8 cellular contexts compared by ENCODE assay signal in genomic region chr10:102452672-102453340, GRCh38. TPM values are rescaled to one million over a fixed set of nuclear protein-coding genes. Genes with fewer than 3 reads are reported as not detected.
DNase-seq lines count a peak whose midpoint lies in the region; TF ChIP-seq lines count a peak whose summit lies in the region.

No MANE protein-coding gene starts in this region.

- peak overlapping the region; percentile 41 for H3K27ac ChIP-seq in 22Rv1
- peak overlapping the region; percentile 62 for H3K27ac ChIP-seq in KMS-11
- peak overlapping the region; percentile 77 for H3K27ac ChIP-seq in smooth muscle cell (ENCODE audit: low read depth)

- H2AFZ ChIP-seq in KMS-11 (ENCODE audit: low read depth) = no peak overlapping the region
- H2AFZ ChIP-seq in smooth muscle cell (ENCODE audit: low read depth) = no peak overlapping the region

- 31% methylated on average over 3 of the region's 3 CpGs for WGBS in smooth muscle cell (ENCODE audit: low lambda C conversion rate)

- no peaks in the 10 kb centered on the region for H3K9me3 ChIP-seq in smooth muscle cell (replicated peaks; ENCODE audit: low read depth)

- peak; percentile 74 for DNase-seq in activated T-cell treated with anti-CD3 and anti-CD28 coated beads for 48 hours (ENCODE audit: low read depth)
- peak; percentile 64 for DNase-seq in fibroblast of the aortic adventitia (ENCODE audit: low read depth)
- DNase-seq in smooth muscle cell (lab: John Stamatoyannopoulos, UW; ENCODE audit: unreplicated experiment) = no peak
- DNase-seq in NCI-H1930 (lab: John Stamatoyannopoulos, UW) = no peak
- no peak for DNase-seq in effector CD8-positive, alpha-beta T cell (lab: John Stamatoyannopoulos, UW)
- no peak for DNase-seq in NCI-H2107 (lab: John Stamatoyannopoulos, UW)

- H3F3A ChIP-seq in smooth muscle cell (ENCODE audit: low read depth) = peaks cover 25% of the 10 kb centered on the region

- H3K4me3 ChIP-seq in KMS-11 (IDR thresholded peaks at IDR 0.05; ENCODE audit: insufficient read depth, low read depth, low read length) = no peak overlapping the region
- no peak overlapping the region for H3K4me3 ChIP-seq in fibroblast of the aortic adventitia (ENCODE audit: low read depth, low read length)
- H3K4me3 ChIP-seq in smooth muscle cell = no peak overlapping the region

- H3K9ac ChIP-seq in KMS-11 (no peak overlapping the region; the same call in 1 of the 2 replicates), smooth muscle cell (ENCODE audit: low read depth) (peak overlapping the region; percentile 8)

- H3K4me1 ChIP-seq in KMS-11 (ENCODE audit: low read depth, poor library complexity, severe bottlenecking) (peaks cover 36% of the 10 kb centered on the region), smooth muscle cell (ENCODE audit: low read depth) (peaks cover 21% of the 10 kb centered on the region)

- TF ChIP-seq CTCF in 22Rv1 (IDR thresholded peaks at IDR 0.05) (no peak), KMS-11 (conservative IDR thresholded peaks at IDR 0.05; ENCODE audit: low read depth, low read length) (no peak), fibroblast of the aortic adventitia (IDR thresholded peaks at IDR 0.05; ENCODE audit: insufficient read depth, low read length) (no peak), smooth muscle cell (IDR thresholded peaks at IDR 0.05; ENCODE audit: borderline replicate concordance, insufficient read depth, poor library complexity, severe bottlenecking) (no peak)

- H3K79me2 ChIP-seq in KMS-11 (ENCODE audit: insufficient read depth, low read depth) (peaks cover 14% of the 10 kb centered on the region), smooth muscle cell (ENCODE audit: low read depth) (no peaks in the 10 kb centered on the region)

- no peaks in the 10 kb centered on the region for H3K36me3 ChIP-seq in KMS-11 (ENCODE audit: insufficient read depth)
- H3K36me3 ChIP-seq in smooth muscle cell (ENCODE audit: low read depth) = no peaks in the 10 kb centered on the region

- H4K20me1 ChIP-seq in KMS-11 (ENCODE audit: insufficient read depth) (no peaks in the 10 kb centered on the region), smooth muscle cell (ENCODE audit: low read depth) (peaks cover 6% of the 10 kb centered on the region)

- H3K27me3 ChIP-seq in KMS-11 (ENCODE audit: insufficient read depth, low read depth) (no peaks in the 10 kb centered on the region), smooth muscle cell (ENCODE audit: low read depth) (no peaks in the 10 kb centered on the region)

- H3K4me2 ChIP-seq in KMS-11 (peak overlapping the region; percentile 65), smooth muscle cell (no peak overlapping the region)

RNA-seq across cellular contexts. Expression of gene C10orf95, which starts 1.5 kb away (rescaled TPM):
- total RNA-seq in fibroblast of the aortic adventitia (ENCODE audit: low replicate concordance) (not detected in 2 replicates), smooth muscle cell (0.09 TPM in 1 of 2 replicates, not detected in the other)
- 0.62 and 0.80 TPM in 2 replicates for polyA plus RNA-seq in smooth muscle cell

RNA-seq across cellular contexts. Expression of gene CUEDC2, which starts 20.4 kb away (rescaled TPM):
- total RNA-seq in fibroblast of the aortic adventitia (ENCODE audit: low replicate concordance) (40.9 and 61.4 TPM in 2 replicates), smooth muscle cell (24.7 and 40.9 TPM in 2 replicates)
- 111 and 112 TPM in 2 replicates for polyA plus RNA-seq in smooth muscle cell

RNA-seq across cellular contexts. Expression of gene FBXL15, which starts 32.2 kb away (rescaled TPM):
- total RNA-seq in fibroblast of the aortic adventitia (ENCODE audit: low replicate concordance) (5.2 and 39.6 TPM in 2 replicates), smooth muscle cell (8.2 and 14.1 TPM in 2 replicates)
- 27.9 and 29.0 TPM in 2 replicates for polyA plus RNA-seq in smooth muscle cell

RNA-seq across cellular contexts. Expression of gene PSD, which starts 34.2 kb away (rescaled TPM):
- total RNA-seq in fibroblast of the aortic adventitia (ENCODE audit: low replicate concordance) = 0.18 and 1.3 TPM in 2 replicates
- 4.1 and 29.1 TPM in 2 replicates for total RNA-seq in smooth muscle cell
- 31.6 and 33.5 TPM in 2 replicates for polyA plus RNA-seq in smooth muscle cell

RNA-seq across cellular contexts. Expression of gene ACTR1A, which starts 49.7 kb away (rescaled TPM):
- total RNA-seq in fibroblast of the aortic adventitia (ENCODE audit: low replicate concordance) (103 and 105 TPM in 2 replicates), smooth muscle cell (144 and 146 TPM in 2 replicates)
- 115 and 149 TPM in 2 replicates for polyA plus RNA-seq in smooth muscle cell

Comparison
In these comparisons a context has a peak if more than half of its experiments do, and no peak if none do; other contexts are left out.
1. DNase-seq: peak in activated T-cell treated with anti-CD3 and anti-CD28 coated beads for 48 hours (single experiment) and fibroblast of the aortic adventitia (single experiment); none in smooth muscle cell (single experiment), NCI-H1930 (0 of 2), effector CD8-positive, alpha-beta T cell (single experiment) and NCI-H2107 (single experiment).
2. Peak in every context shown above with its lines, with median percentiles within 50 percentile points of each other: H3K27ac ChIP-seq.